Comparison of ENCODE assay signal across 34 cellular contexts in the genomic region with DNA sequence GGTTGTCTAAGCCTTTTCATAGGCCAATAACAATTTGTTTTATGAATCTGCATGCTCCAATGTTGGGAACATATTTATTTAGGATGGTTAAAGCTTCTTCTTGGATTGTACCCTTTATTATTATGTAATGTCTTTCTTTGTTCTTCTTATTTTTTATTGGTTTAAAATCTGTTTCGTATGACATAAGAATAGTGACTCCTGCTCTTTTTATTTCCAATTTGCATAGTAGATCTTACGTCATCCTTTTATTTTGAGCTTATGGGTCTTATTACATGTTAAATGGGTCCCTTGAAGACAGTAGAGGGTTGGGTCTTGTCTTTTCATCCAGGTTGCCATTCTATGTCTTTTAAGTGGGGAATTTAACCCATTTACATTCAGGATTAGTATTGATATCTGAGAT.
"Had no signal": no experiment of that assay in that cellular context is flagged by ENCODE, and none has a peak within 500 bp of the region (broad histone marks: within the 10 kb centered on the region; RNA-seq: fewer than 3 reads in every experiment).

No MANE protein-coding gene starts in this region.

- H3K9me3 ChIP-seq: adrenal gland, body of pancreas had no signal

- FAIRE-seq: astrocyte, bronchial epithelial cell had no signal

- H3K27ac ChIP-seq: adrenal gland, ascending aorta, body of pancreas, brain microvascular endothelial cell, breast epithelium, cardiac muscle cell had no signal

- ATAC-seq: activated naive CD4-positive, alpha-beta T cell treated with anti-CD3 and anti-CD28 coated beads, Interleukin-2, amount 50 U/mL, for 72 hours; activated naive CD8-positive, alpha-beta T cell treated with anti-CD3 and anti-CD28 coated beads, Interleukin-2, amount 50 U/mL, for 24 hours; activated T-cell treated with anti-CD3 and anti-CD28 coated beads, Interleukin-2, amount 50 U/mL, for 4 hours; activated T-cell treated with anti-CD3 and anti-CD28 coated beads, Interleukin-2, amount 50 U/mL, for 72 hours; activated T-helper 17 cell treated with anti-CD3 and anti-CD28 coated beads, Interleukin-2, amount 50 U/mL, for 72 hours; body of pancreas had no signal

- H3K36me3 ChIP-seq: adrenal gland, ascending aorta, brain microvascular endothelial cell, breast epithelium, cardiac muscle cell had no signal

- H3K27me3 ChIP-seq: adrenal gland, ascending aorta, body of pancreas, brain microvascular endothelial cell, breast epithelium, cardiac muscle cell had no signal

- H3K4me3 ChIP-seq: adrenal gland, ascending aorta, body of pancreas, breast epithelium, cardiac muscle cell had no signal

- DNase-seq: activated effector memory CD4-positive, alpha-beta T cell treated with anti-CD3 and anti-CD28 coated beads, Interleukin-2, amount 50 U/mL, for 16 hours; activated effector memory CD4-positive, alpha-beta T cell treated with Interleukin-2 at 50 U/mL for 16 hours; activated gamma-delta T cell; activated gamma-delta T cell treated with Interleukin-2 at 50 U/mL for 16 hours; activated naive CD4-positive, alpha-beta T cell; activated naive CD4-positive, alpha-beta T cell treated with anti-CD3 and anti-CD28 coated beads for 36 hours; activated naive CD4-positive, alpha-beta T cell treated with anti-CD3 and anti-CD28 coated beads, Interleukin-2, amount 10 ng/mL, durations not matched to agents 7 days and 5 days; activated naive CD4-positive, alpha-beta T cell treated with anti-CD3 and anti-CD28 coated beads, Interleukin-2, amount 50 U/mL, for 16 hours; activated naive CD4-positive, alpha-beta T cell treated with Interleukin-2 at 50 U/mL for 16 hours; activated naive CD8-positive, alpha-beta T cell treated with anti-CD3 and anti-CD28 coated beads for 36 hours; activated naive CD8-positive, alpha-beta T cell treated with anti-CD3 and anti-CD28 coated beads, Interleukin-2, amount 10 ng/mL, durations not matched to agents 7 days and 5 days; activated naive CD8-positive, alpha-beta T cell treated with anti-CD3 and anti-CD28 coated beads, Interleukin-2, amount 50 U/mL, for 24 hours; activated T-cell treated with anti-CD3 and anti-CD28 coated beads, Interleukin-2, amount 50 U/mL, for 1 hour; activated T-cell treated with anti-CD3 and anti-CD28 coated beads, Interleukin-2, amount 50 U/mL, for 24 hours; activated T-cell treated with anti-CD3 and anti-CD28 coated beads, Interleukin-2, amount 50 U/mL, for 4 hours; activated T-cell treated with anti-CD3 and anti-CD28 coated beads, Interleukin-2, amount 50 U/mL, for 48 hours; activated T-cell treated with anti-CD3 and anti-CD28 coated beads, Interleukin-2, amount 50 U/mL, for 72 hours; adrenal gland; amniotic stem cell; amygdala; anterior cingulate cortex; aorta; body of pancreas; brain microvascular endothelial cell; caudate nucleus; central memory CD4-positive, alpha-beta T cell; cerebellar nuclear complex had no signal

- H3K4me1 ChIP-seq: adrenal gland, ascending aorta, body of pancreas, breast epithelium had no signal
